7 cellular contexts compared by ENCODE assay signal in the genomic region with DNA sequence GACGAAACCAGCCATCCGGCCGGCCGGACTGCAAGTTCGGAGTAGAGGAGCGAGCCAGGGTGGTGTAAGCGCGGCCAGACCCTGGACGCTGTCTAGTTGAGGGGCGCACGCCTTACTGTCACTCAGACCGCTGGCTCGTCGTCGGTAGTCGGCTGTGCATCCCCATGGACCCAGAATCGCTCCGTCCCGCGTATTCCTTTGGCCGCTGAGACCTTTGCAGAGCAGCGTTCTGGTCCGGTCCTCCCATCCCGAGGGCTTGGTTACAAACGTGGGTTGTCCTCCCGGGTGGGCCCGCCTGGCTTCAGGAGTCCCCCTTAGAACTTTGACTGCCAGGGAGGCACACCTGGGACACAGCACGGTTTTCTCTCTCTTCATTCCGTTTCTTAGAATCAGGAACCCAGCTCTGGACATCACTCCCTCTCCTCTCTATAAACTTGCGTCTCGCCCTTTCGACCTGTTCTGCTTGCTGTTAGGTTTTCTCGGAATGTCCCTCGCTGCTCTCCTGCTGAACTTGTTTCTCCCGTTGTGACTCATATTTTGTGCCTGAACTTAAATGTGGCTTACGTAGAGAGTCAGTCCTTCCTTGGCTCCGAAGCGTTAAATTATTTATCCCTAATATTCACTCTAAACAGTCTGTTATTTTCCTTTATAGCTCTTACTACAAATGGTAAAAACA. TPM values are rescaled to one million over a fixed set of nuclear protein-coding genes. Genes with fewer than 3 reads are reported as not detected.
DNase-seq lines count a peak whose midpoint lies in the region; ATAC-seq and TF ChIP-seq lines count a peak whose summit lies in the region.

No MANE protein-coding gene starts in this region.

- DNase-seq in GM12865 (ENCODE audit: low read depth), result peak; percentile 28
- DNase-seq in right atrium auricular region (ENCODE audit: low spot score), result no peak
- DNase-seq in sigmoid colon, result peak; percentile 68
- DNase-seq in retina, result no peak

- intact Hi-C loops in sigmoid colon (cut with DNase I), result loop anchor here (2.0 to 5.0 kb wide), 3 partner anchors 64 to 205 kb away; partner anchors contain the start of gene TBC1D1

- H3K4me1 ChIP-seq in HUES48 (ENCODE audit: control insufficient read depth, insufficient read depth, low read length) (peaks cover 14% of the 10 kb centered on the region), right atrium auricular region (peaks cover 0 to 30% of the 10 kb centered on the region in 2 donors), sigmoid colon (peaks cover 0 to 34% (median 22%) of the 10 kb centered on the region in 4 donors)

- H3K36me3 ChIP-seq in HUES48 (ENCODE audit: control insufficient read depth, insufficient read depth, low read length) (peaks cover 24% of the 10 kb centered on the region), right atrium auricular region (peaks cover 5% of the 10 kb centered on the region), sigmoid colon (peaks cover 0 to 26% (median 8%) of the 10 kb centered on the region in 4 donors)

- peaks cover 17% of the 10 kb centered on the region for H3K27me3 ChIP-seq in HUES48 (ENCODE audit: control insufficient read depth, insufficient read depth, low read length)
- no peaks in the 10 kb centered on the region for H3K27me3 ChIP-seq in right atrium auricular region
- no peaks in the 10 kb centered on the region for H3K27me3 ChIP-seq in sigmoid colon

- H3K9ac ChIP-seq in HUES48 (ENCODE audit: low read depth, low read length), result peak overlapping the region; percentile 68

- no peak for TF ChIP-seq EP300 in sigmoid colon (IDR thresholded peaks at IDR 0.05)

- WGBS in sigmoid colon, 2 donors, result 2 to 6% methylated on average over 38 of the region's 38 CpGs

- no peak for TF ChIP-seq POLR2A in sigmoid colon (IDR thresholded peaks at IDR 0.05)

- peaks cover 18% of the 10 kb centered on the region for H3K36me3 Mint-ChIP-seq in activated naive CD4-positive, alpha-beta T cell treated with anti-CD3 and anti-CD28 coated beads, Interleukin-2, amount 50 U/mL, for 24 hours

- TF ChIP-seq CTCF in GM12865 (IDR thresholded peaks at IDR 0.05; ENCODE audit: insufficient read depth, low read depth, low read length, missing control alignments), result no peak
- no peak for TF ChIP-seq CTCF in right atrium auricular region (IDR thresholded peaks at IDR 0.05)
- TF ChIP-seq CTCF in sigmoid colon (IDR thresholded peaks at IDR 0.05), result no peak

- no peaks in the 10 kb centered on the region for H3K9me3 ChIP-seq in HUES48 (ENCODE audit: control insufficient read depth, insufficient read depth, low read length)
- no peaks in the 10 kb centered on the region for H3K9me3 ChIP-seq in right atrium auricular region
- no peaks in the 10 kb centered on the region for H3K9me3 ChIP-seq in sigmoid colon

- peak; percentile 54 for ATAC-seq in GM21528 (IDR thresholded peaks at IDR 0.05; ENCODE audit: low FRiP score, unreplicated experiment)

- no peaks in the 10 kb centered on the region for H3K27me3 Mint-ChIP-seq in activated naive CD4-positive, alpha-beta T cell treated with anti-CD3 and anti-CD28 coated beads, Interleukin-2, amount 50 U/mL, for 24 hours

- H3K4me3 ChIP-seq in GM12865 (ENCODE audit: low read depth, low read length), result peak overlapping the region; percentile 89
- H3K4me3 ChIP-seq in HUES48 (ENCODE audit: low read depth, low read length), result peak overlapping the region; percentile 86
- H3K4me3 ChIP-seq in right atrium auricular region, result peak overlapping the region; percentile 57 to 91
- peak overlapping the region; percentile 71 to 87 (median 83) for H3K4me3 ChIP-seq in sigmoid colon

- peak overlapping the region; percentile 39 for H3K27ac ChIP-seq in HUES48 (ENCODE audit: low read depth, low read length)
- H3K27ac ChIP-seq in right atrium auricular region, result peak overlapping the region; percentile 78 to 95
- peak overlapping the region; percentile 83 to 94 (median 84) for H3K27ac ChIP-seq in sigmoid colon

- H3K4me3 Mint-ChIP-seq in activated naive CD4-positive, alpha-beta T cell treated with anti-CD3 and anti-CD28 coated beads, Interleukin-2, amount 50 U/mL, for 24 hours, result peak overlapping the region; percentile 93

- peaks cover 53% of the 10 kb centered on the region for H3K4me1 Mint-ChIP-seq in activated naive CD4-positive, alpha-beta T cell treated with anti-CD3 and anti-CD28 coated beads, Interleukin-2, amount 50 U/mL, for 24 hours

- peak overlapping the region; percentile 97 for H3K27ac Mint-ChIP-seq in activated naive CD4-positive, alpha-beta T cell treated with anti-CD3 and anti-CD28 coated beads, Interleukin-2, amount 50 U/mL, for 24 hours

- H3K9me3 Mint-ChIP-seq in activated naive CD4-positive, alpha-beta T cell treated with anti-CD3 and anti-CD28 coated beads, Interleukin-2, amount 50 U/mL, for 24 hours, result no peaks in the 10 kb centered on the region

RNA-seq across cellular contexts. Expression of gene PGM2, which starts 0.7 kb away (rescaled TPM):
- total RNA-seq in right atrium auricular region, result 10 to 100 TPM; 10.7 to 11.7 TPM
- 10 to 100 TPM; 30.0 to 42.3 (median 33.8) TPM for total RNA-seq in sigmoid colon
- 10 to 100 TPM in 2 of 3 donors, 1 to 10 TPM in 1; 7.2 to 15.6 (median 13.9) TPM for polyA plus RNA-seq in sigmoid colon

Comparison
In these comparisons a context has a peak if more than half of its experiments do, and no peak if none do; other contexts are left out.
1. DNase-seq: peak in GM12865 (single experiment) and sigmoid colon (single experiment); none in right atrium auricular region (single experiment) and retina (single experiment).
2. Peak in every context shown above with its lines, with median percentiles within 50 percentile points of each other: H3K4me3 ChIP-seq and H3K27ac ChIP-seq.